In genomic region chr4:118881512-118882146, GRCh38 we compare ENCODE assay signal across 2 cellular contexts.
A peak's percentile ranks its signal among the peaks of the same experiment; 100 is the strongest.
TF ChIP-seq lines count a peak whose summit lies in the region.

No MANE protein-coding gene starts in this region.

TF ChIP-seq in GM23338, 12 proteins besides CTCF, POLR2A, EP300 and RAD21:
- TF ChIP-seq ZNF114 (CRISPR knock-in tag; IDR thresholded peaks at IDR 0.05) = no peak
- TF ChIP-seq JUNB (IDR thresholded peaks at IDR 0.05; ENCODE audit: unreplicated experiment) = no peak
- no peak for TF ChIP-seq POLR2AphosphoS5 (IDR thresholded peaks at IDR 0.05; ENCODE audit: low read depth)
- no peak for TF ChIP-seq ZNF331 (CRISPR knock-in tag; IDR thresholded peaks at IDR 0.05; ENCODE audit: low read depth)
- no peak for TF ChIP-seq ZNF462 (CRISPR knock-in tag; IDR thresholded peaks at IDR 0.05)
- no peak for TF ChIP-seq EZH2 (IDR thresholded peaks at IDR 0.05; ENCODE audit: low read depth, unreplicated experiment)
- TF ChIP-seq EZH2phosphoT487 (IDR thresholded peaks at IDR 0.05; ENCODE audit: unreplicated experiment) = no peak
- no peak for TF ChIP-seq REST (IDR thresholded peaks at IDR 0.05; ENCODE audit: unreplicated experiment)
- TF ChIP-seq ETS1 (IDR thresholded peaks at IDR 0.05) = no peak
- no peak for TF ChIP-seq CREB1 (CRISPR knock-in tag; IDR thresholded peaks at IDR 0.05; ENCODE audit: low read depth)
- no peak for TF ChIP-seq NANOG (IDR thresholded peaks at IDR 0.05; ENCODE audit: borderline replicate concordance)
- TF ChIP-seq STAT1 (IDR thresholded peaks at IDR 0.05; ENCODE audit: unreplicated experiment) = no peak
TF ChIP-seq in GM23338: peak in this region for 0.

TF ChIP-seq in H1, 55 proteins besides CTCF, POLR2A, EP300 and RAD21:
- TF ChIP-seq POU5F1 (IDR thresholded peaks at IDR 0.05; ENCODE audit: low read depth, low read length) (no peak), TAF1 (IDR thresholded peaks at IDR 0.05; ENCODE audit: low read depth, low read length) (no peak), CHD1 (IDR thresholded peaks at IDR 0.05; ENCODE audit: low read depth, low read length) (no peak), CEBPB (IDR thresholded peaks at IDR 0.05; ENCODE audit: low read depth, low read length) (peak; percentile 64; the same call in 1 of the 2 replicates), CTBP2 (IDR thresholded peaks at IDR 0.05; ENCODE audit: borderline replicate concordance, insufficient read depth, insufficient read length, low read length) (no peak), USF2 (IDR thresholded peaks at IDR 0.05; ENCODE audit: low read length) (no peak)
